Comparison of ENCODE assay signal across 1 cellular context in the genomic region with DNA sequence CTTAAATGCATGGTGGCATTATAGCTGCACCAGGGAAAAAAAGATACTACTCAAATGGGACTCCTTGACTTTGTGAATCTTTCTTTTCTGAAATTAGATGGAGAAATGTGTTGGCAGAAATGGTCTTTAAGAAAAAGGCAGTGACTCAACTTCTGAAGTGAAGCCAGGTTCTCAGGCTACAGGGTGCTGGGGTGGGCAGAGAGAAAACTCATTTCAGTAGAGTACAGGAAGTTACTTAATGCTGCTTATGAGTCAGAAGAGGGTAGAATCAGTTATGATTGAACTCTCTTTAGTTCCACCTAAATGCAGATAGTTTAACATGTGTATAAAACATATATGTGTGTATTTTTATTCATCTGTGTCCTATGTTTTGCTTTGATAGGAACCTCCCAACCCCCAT.
TF ChIP-seq lines count a peak whose summit lies in the region.

No MANE protein-coding gene starts in this region.

TF ChIP-seq in GM12878, 131 proteins besides CTCF, POLR2A, EP300 and RAD21 (continued from another document and continues in another):
- no peak for TF ChIP-seq ZBTB40 (IDR thresholded peaks at IDR 0.05; ENCODE audit: borderline replicate concordance)
- 0 out of 4 replicates have a peak, but pooled peaks of 1 of the 2 experiments have one; percentile 45 for TF ChIP-seq CEBPB (IDR thresholded peaks at IDR 0.05; ENCODE audit: borderline replicate concordance in 1 of 2, low read depth in 2 of 2, low read length in 2 of 2)
- TF ChIP-seq YBX1 (IDR thresholded peaks at IDR 0.05): no peak
- TF ChIP-seq SMARCA5 (IDR thresholded peaks at IDR 0.05): no peak
- TF ChIP-seq MTA2 (IDR thresholded peaks at IDR 0.05; ENCODE audit: low read depth): peak; percentile 57
- TF ChIP-seq NR2C1 (IDR thresholded peaks at IDR 0.05): no peak
- peak in 1 of 2 experiments; percentile 92; a peak in 2 of 4 replicates for TF ChIP-seq ETV6 (conservative IDR thresholded peaks at IDR 0.05 in 1 of 2, IDR thresholded peaks at IDR 0.05 in 1 of 2; ENCODE audit: borderline replicate concordance in 1 of 2, low read depth in 1 of 2)
- no peak for TF ChIP-seq HDAC6 (IDR thresholded peaks at IDR 0.05; ENCODE audit: unreplicated experiment)
- TF ChIP-seq, protein P1, sequence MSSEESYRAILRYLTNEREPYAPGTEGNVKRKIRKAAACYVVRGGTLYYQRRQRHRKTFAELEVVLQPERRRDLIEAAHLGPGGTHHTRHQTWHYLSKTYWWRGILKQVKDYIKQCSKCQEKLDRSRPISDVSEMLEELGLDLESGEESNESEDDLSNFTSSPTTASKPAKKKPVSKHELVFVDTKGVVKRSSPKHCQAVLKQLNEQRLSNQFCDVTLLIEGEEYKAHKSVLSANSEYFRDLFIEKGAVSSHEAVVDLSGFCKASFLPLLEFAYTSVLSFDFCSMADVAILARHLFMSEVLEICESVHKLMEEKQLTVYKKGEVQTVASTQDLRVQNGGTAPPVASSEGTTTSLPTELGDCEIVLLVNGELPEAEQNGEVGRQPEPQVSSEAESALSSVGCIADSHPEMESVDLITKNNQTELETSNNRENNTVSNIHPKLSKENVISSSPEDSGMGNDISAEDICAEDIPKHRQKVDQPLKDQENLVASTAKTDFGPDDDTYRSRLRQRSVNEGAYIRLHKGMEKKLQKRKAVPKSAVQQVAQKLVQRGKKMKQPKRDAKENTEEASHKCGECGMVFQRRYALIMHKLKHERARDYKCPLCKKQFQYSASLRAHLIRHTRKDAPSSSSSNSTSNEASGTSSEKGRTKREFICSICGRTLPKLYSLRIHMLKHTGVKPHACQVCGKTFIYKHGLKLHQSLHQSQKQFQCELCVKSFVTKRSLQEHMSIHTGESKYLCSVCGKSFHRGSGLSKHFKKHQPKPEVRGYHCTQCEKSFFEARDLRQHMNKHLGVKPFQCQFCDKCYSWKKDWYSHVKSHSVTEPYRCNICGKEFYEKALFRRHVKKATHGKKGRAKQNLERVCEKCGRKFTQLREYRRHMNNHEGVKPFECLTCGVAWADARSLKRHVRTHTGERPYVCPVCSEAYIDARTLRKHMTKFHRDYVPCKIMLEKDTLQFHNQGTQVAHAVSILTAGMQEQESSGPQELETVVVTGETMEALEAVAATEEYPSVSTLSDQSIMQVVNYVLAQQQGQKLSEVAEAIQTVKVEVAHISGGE (CRISPR knock-in tag; IDR thresholded peaks at IDR 0.05): no peak
- peak; percentile 56; the same call in 1 of the 2 replicates for TF ChIP-seq CREB1 (IDR thresholded peaks at IDR 0.05; ENCODE audit: low read depth)
- peak; percentile 95 for TF ChIP-seq MTA3 (IDR thresholded peaks at IDR 0.05; ENCODE audit: borderline replicate concordance, low read length)
- TF ChIP-seq USF2 (IDR thresholded peaks at IDR 0.05; ENCODE audit: borderline replicate concordance, low read depth, low read length): no peak
- no peak for TF ChIP-seq NR2C2 (IDR thresholded peaks at IDR 0.05; ENCODE audit: borderline replicate concordance, control insufficient read depth, insufficient read length, low read depth)
- TF ChIP-seq SMC3 (IDR thresholded peaks at IDR 0.05; ENCODE audit: borderline replicate concordance, low read length): no peak
- peak; percentile 47 for TF ChIP-seq SKIL (IDR thresholded peaks at IDR 0.05; ENCODE audit: low read depth, poor library complexity, severe bottlenecking)
- peak; percentile 72 for TF ChIP-seq DPF2 (IDR thresholded peaks at IDR 0.05)
- peak; percentile 95 for TF ChIP-seq FOXM1 (IDR thresholded peaks at IDR 0.05; ENCODE audit: low read depth, low read length)
- no peak for TF ChIP-seq ESRRA (IDR thresholded peaks at IDR 0.05; ENCODE audit: low read length)
- TF ChIP-seq, protein P2, sequence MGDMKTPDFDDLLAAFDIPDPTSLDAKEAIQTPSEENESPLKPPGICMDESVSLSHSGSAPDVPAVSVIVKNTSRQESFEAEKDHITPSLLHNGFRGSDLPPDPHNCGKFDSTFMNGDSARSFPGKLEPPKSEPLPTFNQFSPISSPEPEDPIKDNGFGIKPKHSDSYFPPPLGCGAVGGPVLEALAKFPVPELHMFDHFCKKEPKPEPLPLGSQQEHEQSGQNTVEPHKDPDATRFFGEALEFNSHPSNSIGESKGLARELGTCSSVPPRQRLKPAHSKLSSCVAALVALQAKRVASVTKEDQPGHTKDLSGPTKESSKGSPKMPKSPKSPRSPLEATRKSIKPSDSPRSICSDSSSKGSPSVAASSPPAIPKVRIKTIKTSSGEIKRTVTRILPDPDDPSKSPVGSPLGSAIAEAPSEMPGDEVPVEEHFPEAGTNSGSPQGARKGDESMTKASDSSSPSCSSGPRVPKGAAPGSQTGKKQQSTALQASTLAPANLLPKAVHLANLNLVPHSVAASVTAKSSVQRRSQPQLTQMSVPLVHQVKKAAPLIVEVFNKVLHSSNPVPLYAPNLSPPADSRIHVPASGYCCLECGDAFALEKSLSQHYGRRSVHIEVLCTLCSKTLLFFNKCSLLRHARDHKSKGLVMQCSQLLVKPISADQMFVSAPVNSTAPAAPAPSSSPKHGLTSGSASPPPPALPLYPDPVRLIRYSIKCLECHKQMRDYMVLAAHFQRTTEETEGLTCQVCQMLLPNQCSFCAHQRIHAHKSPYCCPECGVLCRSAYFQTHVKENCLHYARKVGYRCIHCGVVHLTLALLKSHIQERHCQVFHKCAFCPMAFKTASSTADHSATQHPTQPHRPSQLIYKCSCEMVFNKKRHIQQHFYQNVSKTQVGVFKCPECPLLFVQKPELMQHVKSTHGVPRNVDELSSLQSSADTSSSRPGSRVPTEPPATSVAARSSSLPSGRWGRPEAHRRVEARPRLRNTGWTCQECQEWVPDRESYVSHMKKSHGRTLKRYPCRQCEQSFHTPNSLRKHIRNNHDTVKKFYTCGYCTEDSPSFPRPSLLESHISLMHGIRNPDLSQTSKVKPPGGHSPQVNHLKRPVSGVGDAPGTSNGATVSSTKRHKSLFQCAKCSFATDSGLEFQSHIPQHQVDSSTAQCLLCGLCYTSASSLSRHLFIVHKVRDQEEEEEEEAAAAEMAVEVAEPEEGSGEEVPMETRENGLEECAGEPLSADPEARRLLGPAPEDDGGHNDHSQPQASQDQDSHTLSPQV (IDR thresholded peaks at IDR 0.05): no peak
- TF ChIP-seq, protein P3, sequence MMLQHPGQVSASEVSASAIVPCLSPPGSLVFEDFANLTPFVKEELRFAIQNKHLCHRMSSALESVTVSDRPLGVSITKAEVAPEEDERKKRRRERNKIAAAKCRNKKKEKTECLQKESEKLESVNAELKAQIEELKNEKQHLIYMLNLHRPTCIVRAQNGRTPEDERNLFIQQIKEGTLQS (IDR thresholded peaks at IDR 0.05; ENCODE audit: borderline replicate concordance, extremely low read depth, low read depth, low read length): no peak
- TF ChIP-seq E2F4 (IDR thresholded peaks at IDR 0.05; ENCODE audit: low read depth, low read length): no peak
- TF ChIP-seq PML (IDR thresholded peaks at IDR 0.05; ENCODE audit: low read length): peak; percentile 68; the same call in 1 of the 2 replicates
- TF ChIP-seq, protein P4, sequence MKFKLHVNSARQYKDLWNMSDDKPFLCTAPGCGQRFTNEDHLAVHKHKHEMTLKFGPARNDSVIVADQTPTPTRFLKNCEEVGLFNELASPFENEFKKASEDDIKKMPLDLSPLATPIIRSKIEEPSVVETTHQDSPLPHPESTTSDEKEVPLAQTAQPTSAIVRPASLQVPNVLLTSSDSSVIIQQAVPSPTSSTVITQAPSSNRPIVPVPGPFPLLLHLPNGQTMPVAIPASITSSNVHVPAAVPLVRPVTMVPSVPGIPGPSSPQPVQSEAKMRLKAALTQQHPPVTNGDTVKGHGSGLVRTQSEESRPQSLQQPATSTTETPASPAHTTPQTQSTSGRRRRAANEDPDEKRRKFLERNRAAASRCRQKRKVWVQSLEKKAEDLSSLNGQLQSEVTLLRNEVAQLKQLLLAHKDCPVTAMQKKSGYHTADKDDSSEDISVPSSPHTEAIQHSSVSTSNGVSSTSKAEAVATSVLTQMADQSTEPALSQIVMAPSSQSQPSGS (IDR thresholded peaks at IDR 0.05; ENCODE audit: low read length): peak; percentile 99
- TF ChIP-seq ELK1 (IDR thresholded peaks at IDR 0.05; ENCODE audit: low read depth, low read length): no peak
- TF ChIP-seq JUND (IDR thresholded peaks at IDR 0.05; ENCODE audit: low read depth, low read length): peak; percentile 75
- TF ChIP-seq FOXK2 (IDR thresholded peaks at IDR 0.05): no peak
- 0 out of 2 replicates have a peak, but pooled peaks have one; percentile 34 for TF ChIP-seq ZNF217 (IDR thresholded peaks at IDR 0.05)
- peak; percentile 96 for TF ChIP-seq BCL11A (IDR thresholded peaks at IDR 0.05; ENCODE audit: low read depth, low read length)
- TF ChIP-seq, protein P5, sequence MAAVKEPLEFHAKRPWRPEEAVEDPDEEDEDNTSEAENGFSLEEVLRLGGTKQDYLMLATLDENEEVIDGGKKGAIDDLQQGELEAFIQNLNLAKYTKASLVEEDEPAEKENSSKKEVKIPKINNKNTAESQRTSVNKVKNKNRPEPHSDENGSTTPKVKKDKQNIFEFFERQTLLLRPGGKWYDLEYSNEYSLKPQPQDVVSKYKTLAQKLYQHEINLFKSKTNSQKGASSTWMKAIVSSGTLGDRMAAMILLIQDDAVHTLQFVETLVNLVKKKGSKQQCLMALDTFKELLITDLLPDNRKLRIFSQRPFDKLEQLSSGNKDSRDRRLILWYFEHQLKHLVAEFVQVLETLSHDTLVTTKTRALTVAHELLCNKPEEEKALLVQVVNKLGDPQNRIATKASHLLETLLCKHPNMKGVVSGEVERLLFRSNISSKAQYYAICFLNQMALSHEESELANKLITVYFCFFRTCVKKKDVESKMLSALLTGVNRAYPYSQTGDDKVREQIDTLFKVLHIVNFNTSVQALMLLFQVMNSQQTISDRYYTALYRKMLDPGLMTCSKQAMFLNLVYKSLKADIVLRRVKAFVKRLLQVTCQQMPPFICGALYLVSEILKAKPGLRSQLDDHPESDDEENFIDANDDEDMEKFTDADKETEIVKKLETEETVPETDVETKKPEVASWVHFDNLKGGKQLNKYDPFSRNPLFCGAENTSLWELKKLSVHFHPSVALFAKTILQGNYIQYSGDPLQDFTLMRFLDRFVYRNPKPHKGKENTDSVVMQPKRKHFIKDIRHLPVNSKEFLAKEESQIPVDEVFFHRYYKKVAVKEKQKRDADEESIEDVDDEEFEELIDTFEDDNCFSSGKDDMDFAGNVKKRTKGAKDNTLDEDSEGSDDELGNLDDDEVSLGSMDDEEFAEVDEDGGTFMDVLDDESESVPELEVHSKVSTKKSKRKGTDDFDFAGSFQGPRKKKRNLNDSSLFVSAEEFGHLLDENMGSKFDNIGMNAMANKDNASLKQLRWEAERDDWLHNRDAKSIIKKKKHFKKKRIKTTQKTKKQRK (IDR thresholded peaks at IDR 0.05; ENCODE audit: low read depth, low read length): no peak
- peak; percentile 85 for TF ChIP-seq RUNX3 (IDR thresholded peaks at IDR 0.05; ENCODE audit: low read length)
